10 cellular contexts compared by ENCODE assay signal in the genomic region with DNA sequence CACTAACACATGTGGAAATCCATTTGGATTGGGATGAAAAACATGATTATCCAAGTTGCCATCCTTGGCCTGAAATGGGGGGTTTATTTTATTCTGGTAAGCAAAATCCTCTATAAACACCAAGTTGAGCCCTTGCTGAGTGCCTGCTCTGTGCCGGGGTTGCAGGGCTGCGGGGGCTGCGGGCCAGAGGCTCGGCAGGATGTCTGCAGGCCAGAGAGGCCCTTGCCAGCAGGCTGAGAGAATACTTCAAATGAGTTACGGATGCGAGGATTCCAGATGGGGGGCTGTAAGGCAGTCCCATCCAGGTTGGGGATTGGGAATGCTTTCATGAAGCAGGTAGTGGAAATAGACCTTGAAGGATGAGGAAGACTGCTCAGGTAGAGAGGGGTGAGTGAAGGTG. TPM values are rescaled to one million over a fixed set of nuclear protein-coding genes. Genes with fewer than 3 reads are reported as not detected.
"Had no signal": no experiment of that assay in that cellular context is flagged by ENCODE, and none has a peak within 500 bp of the region (broad histone marks: within the 10 kb centered on the region; RNA-seq: fewer than 3 reads in every experiment).

No MANE protein-coding gene starts in this region.

- H3K4me3 ChIP-seq: GM23248 had no signal

- FAIRE-seq: H54, HepG2 had no signal

- DNase-seq: GM23248, GOT3, H9, HCEC 1CT, KBM-7 had no signal

- H2AFZ ChIP-seq: GM23248 had no signal

- H3K9ac ChIP-seq: GM23248 had no signal

- ATAC-seq: HepG2 had no signal

- H3K27ac ChIP-seq: GM23248, HL-60 had no signal

RNA-seq across cellular contexts. Expression of a gene that starts 9.5 kb away (rescaled TPM):
- total RNA-seq: HepG2, HT1080 had no signal
- polyA plus RNA-seq: HepG2, IgD-negative memory B cell had no signal

RNA-seq across cellular contexts. Expression of a gene that starts 52.5 kb away (rescaled TPM):
- total RNA-seq: GM23248, H9, HepG2, HT1080 had no signal
- polyA plus RNA-seq: GM23248, HepG2, IgD-negative memory B cell had no signal
